Comparison of ENCODE assay signal across 13 cellular contexts in the genomic region with DNA sequence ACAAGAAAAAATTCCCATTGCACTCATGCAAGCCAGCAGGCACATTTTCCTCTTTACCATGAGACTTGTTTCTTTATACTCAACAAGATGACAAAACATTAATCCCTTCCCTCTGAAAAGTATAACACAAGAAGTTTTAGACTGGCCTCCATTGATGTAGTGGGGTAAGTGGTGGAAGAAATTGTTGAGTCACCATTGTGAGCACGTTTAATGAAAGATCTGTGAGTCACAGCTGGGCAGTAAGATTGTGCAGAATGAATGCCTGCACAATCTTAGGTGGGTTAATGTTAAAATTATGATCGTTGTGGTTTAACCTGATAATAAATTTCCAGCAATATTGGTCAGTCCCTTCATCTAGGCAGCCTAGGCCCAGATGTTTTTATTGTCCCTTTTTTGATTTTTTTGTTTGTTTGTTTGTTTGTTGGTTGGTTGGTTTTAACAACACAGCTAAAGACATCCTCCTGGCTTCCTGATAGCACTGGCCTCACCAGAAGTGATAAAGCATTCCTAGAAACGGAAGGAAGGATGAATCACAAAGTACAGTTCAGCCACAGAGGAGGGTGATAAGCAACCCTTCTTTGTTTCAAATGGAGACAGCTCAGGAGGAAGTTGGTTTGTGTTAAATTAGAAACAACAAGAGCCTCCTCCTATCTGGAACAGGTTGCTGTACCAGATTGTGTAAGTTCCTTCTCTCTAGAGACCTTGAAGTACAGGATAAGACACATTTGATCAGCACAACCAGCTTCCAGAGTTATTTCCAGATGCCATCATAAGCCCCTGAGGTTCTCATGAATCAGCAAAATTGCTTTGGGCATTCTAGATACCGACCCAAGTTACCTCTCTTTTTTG. TPM values are rescaled to one million over a fixed set of nuclear protein-coding genes. Genes with fewer than 3 reads are reported as not detected.
DNase-seq lines count a peak whose midpoint lies in the region; ATAC-seq, FAIRE-seq and TF ChIP-seq lines count a peak whose summit lies in the region.
"Had no signal": no experiment of that assay in that cellular context is flagged by ENCODE, and none has a peak within 500 bp of the region (broad histone marks: within the 10 kb centered on the region; RNA-seq: fewer than 3 reads in every experiment).

No MANE protein-coding gene starts in this region.

- no peak for TF ChIP-seq RAD21 in A549 (conservative IDR thresholded peaks at IDR 0.05 in 1 of 2, IDR thresholded peaks at IDR 0.05 in 1 of 2)

- H3K4me3 ChIP-seq in A549 (no peak overlapping the region), fibroblast of pulmonary artery (replicated peaks; ENCODE audit: low read depth, low read length) (no peak overlapping the region)
- H3K4me3 ChIP-seq: gastrocnemius medialis, suprapubic skin had no signal

- no peak for TF ChIP-seq POLR2A in A549 (IDR thresholded peaks at IDR 0.05; ENCODE audit: low read length)

- TF ChIP-seq EP300 in A549 (IDR thresholded peaks at IDR 0.05) = no peak

- FAIRE-seq in A549 (lab: Jason Lieb, UNC) = peak; percentile 23

- H3K4me1 ChIP-seq in A549 = no peaks in the 10 kb centered on the region
- H3K4me1 ChIP-seq: gastrocnemius medialis, suprapubic skin had no signal

- DNase-seq in A549 (ENCODE audit: low read depth in 1 of 2, low spot score in 1 of 2) = peak in 1 of 2 experiments; percentile 18
- peak; percentile 7 for DNase-seq in HCEC 1CT
- no peak for DNase-seq in T-helper 17 cell
- DNase-seq in fibroblast of pulmonary artery (ENCODE audit: low read depth) = peak; percentile 60
- no peak for DNase-seq in NCI-H146 treated with DMSO at 0.1 percent for 48 hours (lab: John Stamatoyannopoulos, UW; ENCODE audit: unreplicated experiment)
- DNase-seq in NCI-H2171 (lab: John Stamatoyannopoulos, UW) = no peak
- no peak for DNase-seq in anterior cingulate cortex (lab: John Stamatoyannopoulos, UW)
- DNase-seq: gastrocnemius medialis, NCI-H2171 treated with DMSO at 0.1 percent for 48 hours had no signal

- no peaks in the 10 kb centered on the region for H3K27me3 Mint-ChIP-seq in T-helper 17 cell
- H3K27me3 Mint-ChIP-seq: CD4-positive, CD25-positive, alpha-beta regulatory T cell had no signal

- H3K27ac Mint-ChIP-seq in T-helper 17 cell = no peak overlapping the region
- H3K27ac Mint-ChIP-seq: CD4-positive, CD25-positive, alpha-beta regulatory T cell had no signal

- H3K36me3 Mint-ChIP-seq in T-helper 17 cell (ENCODE audit: low read depth) = peaks cover 2% of the 10 kb centered on the region
- H3K36me3 Mint-ChIP-seq: CD4-positive, CD25-positive, alpha-beta regulatory T cell had no signal

- peak overlapping the region; percentile 19 for H3K4me3 Mint-ChIP-seq in T-helper 17 cell
- H3K4me3 Mint-ChIP-seq: CD4-positive, CD25-positive, alpha-beta regulatory T cell had no signal

- peak; percentile 56 to 59; a peak in 3 of 6 replicates for ATAC-seq in A549
- peak; percentile 64 for ATAC-seq in T-helper 17 cell
- no peak for ATAC-seq in GM19023 (IDR thresholded peaks at IDR 0.05; ENCODE audit: unreplicated experiment)
- ATAC-seq: gastrocnemius medialis had no signal

- CTCF ChIA-PET in A549 (lab: Yijun Ruan, JAX) = no interaction called here

- H3K4me1 Mint-ChIP-seq in T-helper 17 cell = peaks cover 5% of the 10 kb centered on the region
- H3K4me1 Mint-ChIP-seq: CD4-positive, CD25-positive, alpha-beta regulatory T cell had no signal

- TF ChIP-seq CTCF in A549 (IDR thresholded peaks at IDR 0.05) = no peak
- TF ChIP-seq CTCF in fibroblast of pulmonary artery (IDR thresholded peaks at IDR 0.05; ENCODE audit: low read length, missing control alignments) = no peak

- no peak overlapping the region for H3K4me2 ChIP-seq in A549

- WGBS in A549 (ENCODE audit: missing lambda C conversion rate) = 2% methylated on average over 4 of the region's 4 CpGs

- POLR2A ChIA-PET in A549 (lab: Yijun Ruan, JAX) = no interaction called here

- H3K9me3 ChIP-seq in A549 (no peaks in the 10 kb centered on the region), T-helper 17 cell (ENCODE audit: control insufficient read depth, low read length, poor library complexity, severe bottlenecking) (no peaks in the 10 kb centered on the region)
- H3K9me3 ChIP-seq: gastrocnemius medialis, suprapubic skin had no signal

- no peak overlapping the region for H3K27ac ChIP-seq in A549
- H3K27ac ChIP-seq: gastrocnemius medialis, suprapubic skin had no signal

TF ChIP-seq in A549, 52 proteins besides CTCF, POLR2A, EP300 and RAD21:
- no peak for TF ChIP-seq EHMT2 (IDR thresholded peaks at IDR 0.05; ENCODE audit: low read depth)
- TF ChIP-seq, protein P1, sequence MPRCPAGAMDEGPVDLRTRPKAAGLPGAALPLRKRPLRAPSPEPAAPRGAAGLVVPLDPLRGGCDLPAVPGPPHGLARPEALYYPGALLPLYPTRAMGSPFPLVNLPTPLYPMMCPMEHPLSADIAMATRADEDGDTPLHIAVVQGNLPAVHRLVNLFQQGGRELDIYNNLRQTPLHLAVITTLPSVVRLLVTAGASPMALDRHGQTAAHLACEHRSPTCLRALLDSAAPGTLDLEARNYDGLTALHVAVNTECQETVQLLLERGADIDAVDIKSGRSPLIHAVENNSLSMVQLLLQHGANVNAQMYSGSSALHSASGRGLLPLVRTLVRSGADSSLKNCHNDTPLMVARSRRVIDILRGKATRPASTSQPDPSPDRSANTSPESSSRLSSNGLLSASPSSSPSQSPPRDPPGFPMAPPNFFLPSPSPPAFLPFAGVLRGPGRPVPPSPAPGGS (IDR thresholded peaks at IDR 0.05) = no peak
- no peak for TF ChIP-seq SMC3 (IDR thresholded peaks at IDR 0.05)
- peak; percentile 86 for TF ChIP-seq MAFK (IDR thresholded peaks at IDR 0.05; ENCODE audit: partially characterized antibody)
TF ChIP-seq in A549: peak in this region for 1.

RNA-seq across cellular contexts. Expression of a gene that starts 40.3 kb away (rescaled TPM):
- 0.01 TPM in 1 of 2 replicates, not detected in the other for polyA plus RNA-seq in A549 (2011; rRNA removed)
- polyA plus RNA-seq in A549 (2012; cell fraction: cytosol; rRNA removed) = not detected in 2 replicates
- polyA plus RNA-seq in A549 (2012; cell fraction: nucleus; rRNA removed) = not detected in 2 replicates
- polyA plus RNA-seq in A549 (2017; fragmentation: RNase III; extraction: RNeasy Plus Mini Kit Qiagen cat#74134 plus additional on column Dnase treatment) = not detected in 3 replicates
- 0.04 TPM in 1 of 2 replicates, not detected in the other for polyA minus RNA-seq in A549 (2011; rRNA and poly(A)+ RNA removed)
- not detected for total RNA-seq in T-helper 17 cell
- total RNA-seq: suprapubic skin; T-helper 1 cell treated with Interleukin-12 subunit alpha and Interleukin-12 subunit beta and Interleukin-4 antibody, amounts not matched to agents 30 ng/mL and 1 ng/mL, for 36 hours had no signal

Comparison
In these comparisons a context has a peak if more than half of its experiments do, and no peak if none do; other contexts are left out.
1. DNase-seq: peak in HCEC 1CT (single experiment) and fibroblast of pulmonary artery (single experiment); none in T-helper 17 cell (0 of 3), NCI-H146 treated with DMSO at 0.1 percent for 48 hours (single experiment), NCI-H2171 (single experiment) and anterior cingulate cortex (0 of 58).